ENCODE assay signal across 8 cellular contexts in the genomic region with DNA sequence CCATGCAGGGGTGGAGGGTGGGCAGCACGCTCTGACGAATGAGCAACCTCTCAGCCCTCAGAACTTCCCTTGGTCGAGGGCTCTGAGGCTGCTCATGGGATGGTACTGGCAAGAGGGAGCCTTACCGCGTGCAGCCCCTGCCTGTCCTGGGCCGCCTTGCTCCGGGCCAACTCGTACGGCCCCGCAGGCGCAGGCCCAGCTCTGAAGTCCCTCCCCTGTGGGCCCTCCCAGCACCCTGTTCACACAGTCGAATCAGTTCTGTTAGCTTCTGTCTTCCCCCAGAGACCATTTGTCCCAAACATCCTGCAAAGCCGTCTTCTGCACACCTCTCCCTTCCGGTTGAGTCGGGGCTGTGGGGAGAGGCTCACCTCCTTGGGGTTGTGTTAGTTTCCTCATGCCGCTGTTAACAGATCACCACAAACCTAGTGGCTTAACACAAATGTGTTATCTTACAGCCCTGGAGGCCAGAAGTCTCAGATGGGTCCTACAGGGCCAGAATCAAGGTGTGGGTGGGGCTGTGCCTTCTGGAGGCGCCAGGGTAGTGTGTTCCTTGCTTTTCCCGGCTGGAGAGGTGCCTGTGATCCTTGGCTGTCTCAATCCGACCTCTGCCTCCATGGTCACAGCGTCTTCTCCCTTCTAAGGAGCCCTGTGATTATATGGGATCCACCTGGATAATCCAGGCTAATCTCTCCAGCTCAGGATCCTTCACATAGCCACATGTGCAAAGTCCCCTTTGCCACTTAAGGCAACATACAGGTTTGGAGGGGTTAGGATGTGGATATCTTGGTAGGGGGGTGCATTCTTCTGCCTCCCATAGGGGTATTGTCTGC. TPM values are rescaled to one million over a fixed set of nuclear protein-coding genes. Genes with fewer than 3 reads are reported as not detected.
DNase-seq lines count a peak whose midpoint lies in the region; ATAC-seq and TF ChIP-seq lines count a peak whose summit lies in the region.

No MANE protein-coding gene starts in this region.

- no peaks in the 10 kb centered on the region for H3K36me3 ChIP-seq in colonic mucosa

- peak overlapping the region; percentile 53 to 68 for H3K9ac ChIP-seq in colonic mucosa (ENCODE audit: low read depth in 2 of 2, low read length in 2 of 2)

- in situ Hi-C loops in GM13977 (cut with MboI; ENCODE audit: low pct_unique_long_range_greater_than_20kb, low sequenced_read_pairs, unreplicated experiment), result no loop called here

- DNase-seq in GM13977 (ENCODE audit: low spot score), result peak; percentile 84
- peak; percentile 27 for DNase-seq in colonic mucosa
- DNase-seq in substantia nigra (lab: John Stamatoyannopoulos, UW), result peak in 15 of 49 donors; percentile 15 to 64 (median 36)

- H3K27ac ChIP-seq in colonic mucosa, result peak overlapping the region; percentile 67
- peak overlapping the region; percentile 45 for H3K27ac ChIP-seq in substantia nigra (ENCODE audit: low read depth, low read length, poor library complexity, severe bottlenecking)

- peak overlapping the region; percentile 55 for H3K4me3 ChIP-seq in WI38 (ENCODE audit: low read depth, low read length)
- H3K4me3 ChIP-seq in colonic mucosa, result peak overlapping the region; percentile 60
- H3K4me3 ChIP-seq in mononuclear cell (ENCODE audit: low read length), result peak overlapping the region; percentile 44

- H3K9me3 ChIP-seq in colonic mucosa, result no peaks in the 10 kb centered on the region
- no peaks in the 10 kb centered on the region for H3K9me3 ChIP-seq in mononuclear cell (ENCODE audit: low read depth, low read length)

- peaks cover 4% of the 10 kb centered on the region for H3K4me1 ChIP-seq in colonic mucosa
- peaks cover 94% of the 10 kb centered on the region for H3K4me1 ChIP-seq in mononuclear cell (ENCODE audit: insufficient read depth, low read length)

- intact Hi-C loops in colonic mucosa (cut with DNase I), result loop anchor here (10.0 kb wide), 2 partner anchors 65 to 175 kb away; no protein-coding TSS in a partner anchor

- TF ChIP-seq CTCF in GM13977 (IDR thresholded peaks at IDR 0.05; ENCODE audit: extremely low read depth, insufficient read depth, missing control alignments), result no peak
- TF ChIP-seq CTCF in WI38 (IDR thresholded peaks at IDR 0.05; ENCODE audit: low read depth, low read length), result no peak
- TF ChIP-seq CTCF in colonic mucosa (IDR thresholded peaks at IDR 0.05), result no peak

- H3K27me3 ChIP-seq in colonic mucosa (no peaks in the 10 kb centered on the region), mononuclear cell (ENCODE audit: insufficient read depth, low read length) (no peaks in the 10 kb centered on the region)

- ATAC-seq in HG02970 (IDR thresholded peaks at IDR 0.05; ENCODE audit: low FRiP score, unreplicated experiment), result peak; percentile 45
- no peak for ATAC-seq in GM19324 (IDR thresholded peaks at IDR 0.05; ENCODE audit: low FRiP score, unreplicated experiment)
- no peak for ATAC-seq in GM21360 (IDR thresholded peaks at IDR 0.05; ENCODE audit: unreplicated experiment)

RNA-seq across cellular contexts. Expression of gene HVCN1, which starts 0.9 kb away (rescaled TPM):
- total RNA-seq in colonic mucosa, result 1 to 10 TPM; 1.5 to 2.1 TPM
- 18.5 TPM for total RNA-seq in mononuclear cell

RNA-seq across cellular contexts. Expression of gene PPP1CC, which starts 52.9 kb away (rescaled TPM):
- total RNA-seq in colonic mucosa (100 to 1,000 TPM; 170 to 198 TPM), mononuclear cell (158 TPM)
